In the genomic region with DNA sequence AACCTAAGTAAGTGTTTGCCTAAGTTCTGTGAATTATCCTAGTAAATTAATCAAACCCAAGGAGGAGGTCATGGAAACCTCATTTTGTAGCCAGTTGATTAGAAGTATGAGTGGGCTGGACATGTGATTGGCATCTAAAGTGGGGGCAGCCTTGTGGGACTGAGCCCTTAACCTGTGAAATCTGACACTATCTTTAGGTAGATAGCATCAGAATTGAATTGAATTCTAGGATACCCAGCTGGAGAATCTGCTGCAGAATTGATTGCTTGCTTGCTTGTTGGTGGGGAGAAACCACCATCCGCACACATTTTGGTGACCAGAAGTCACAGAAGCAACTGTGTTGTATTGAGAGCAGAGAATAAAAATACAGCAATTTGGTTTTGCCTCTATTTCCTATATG, we compare ENCODE assay signal across 9 cellular contexts.
"Had no signal": no experiment of that assay in that cellular context is flagged by ENCODE, and none has a peak within 500 bp of the region (broad histone marks: within the 10 kb centered on the region; RNA-seq: fewer than 3 reads in every experiment).

No MANE protein-coding gene starts in this region.

- H3K9ac ChIP-seq: GM23248 had no signal

- H3K4me3 ChIP-seq: GM23248, K562 had no signal

- FAIRE-seq: H1, H54, K562 had no signal

- DNase-seq: GM23248, H9, HCEC 1CT, IMR-90, KG1 had no signal

- H3K27ac Mint-ChIP-seq: H9 had no signal

- ATAC-seq: K562 had no signal

- H3K27ac ChIP-seq: GM23248, HL-60 had no signal

- H3K4me3 Mint-ChIP-seq: H9 had no signal
